ENCODE assay signal across 1 cellular context in genomic region chr2:3278521-3279218, GRCh38.
TF ChIP-seq lines count a peak whose summit lies in the region.

No MANE protein-coding gene starts in this region.

TF ChIP-seq in WTC11, 78 proteins besides CTCF, POLR2A, EP300 and RAD21 (continued from another document):
- TF ChIP-seq PRDM15 (CRISPR knock-in tag; IDR thresholded peaks at IDR 0.05) (no peak), E2F5 (CRISPR knock-in tag; IDR thresholded peaks at IDR 0.05) (no peak), MLX (CRISPR knock-in tag; IDR thresholded peaks at IDR 0.05) (no peak), ETV6 (CRISPR knock-in tag; IDR thresholded peaks at IDR 0.05) (no peak), ZNF121 (CRISPR knock-in tag; IDR thresholded peaks at IDR 0.05) (no peak)
